ENCODE assay signal across 24 cellular contexts in the genomic region with DNA sequence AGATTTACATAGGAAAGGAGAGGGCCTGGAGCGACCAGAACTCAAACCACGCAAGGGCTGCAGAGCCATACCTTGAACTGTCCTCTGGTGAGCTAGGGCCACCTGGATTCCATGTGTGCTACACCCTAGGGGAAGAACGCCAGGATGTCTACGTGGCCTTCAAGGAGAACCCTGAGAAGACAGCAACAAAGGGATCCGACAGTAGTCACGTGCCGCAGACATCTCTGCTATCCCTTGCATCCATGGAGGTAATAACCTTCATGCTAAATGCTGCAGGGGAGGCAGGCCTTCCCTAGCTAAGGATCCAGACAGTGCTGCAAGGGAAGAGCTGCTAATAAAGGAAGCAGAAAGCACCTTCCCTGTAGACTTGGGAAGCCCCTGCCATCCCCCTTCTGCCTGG. TPM values are rescaled to one million over a fixed set of nuclear protein-coding genes. Genes with fewer than 3 reads are reported as not detected.
DNase-seq lines count a peak whose midpoint lies in the region; ATAC-seq and TF ChIP-seq lines count a peak whose summit lies in the region.
"Had no signal": no experiment of that assay in that cellular context is flagged by ENCODE, and none has a peak within 500 bp of the region (broad histone marks: within the 10 kb centered on the region; RNA-seq: fewer than 3 reads in every experiment).

No MANE protein-coding gene starts in this region.

- no peak for DNase-seq in activated naive CD4-positive, alpha-beta T cell treated with anti-CD3 and anti-CD28 coated beads for 36 hours
- DNase-seq in activated naive CD4-positive, alpha-beta T cell treated with anti-CD3 and anti-CD28 coated beads, Interleukin-2, amount 50 U/mL, for 72 hours (ENCODE audit: low spot score in 2 of 2) = no peak
- DNase-seq in T-cell (no peak), glutamatergic neuron (peak; percentile 7), substantia nigra (lab: John Stamatoyannopoulos, UW) (no peak)
- DNase-seq in stimulated activated CD4-positive, alpha-beta T cell treated with anti-CD3 and anti-CD28 coated beads, Interleukin-12 subunit alpha, Interleukin-12 subunit beta, amount 100 ng/mL, for 4 hours = no peak
- DNase-seq: activated CD4-positive, alpha-beta T cell treated with anti-CD3 and anti-CD28 coated beads for 48 hours; brain microvascular endothelial cell; Calu3; DMS79 treated with DMSO at 0.1 percent for 48 hours; kidney glomerular epithelial cell; NCI-H1694 treated with DMSO at 0.1 percent for 48 hours; NCI-H2171 treated with DMSO at 0.1 percent for 48 hours; NCI-H524 treated with DMSO at 0.1 percent for 48 hours; NK-92 treated with Interleukin-12 subunit alpha and Interleukin-12 subunit beta, amount 100 ng/mL, for 24 hours; PC-9; right lobe of liver had no signal

- H3K4me3 Mint-ChIP-seq in activated naive CD4-positive, alpha-beta T cell treated with anti-CD3 and anti-CD28 coated beads for 36 hours = no peak overlapping the region
- H3K4me3 Mint-ChIP-seq in T-cell = peak overlapping the region in 1 of 3 donors; percentile 14
- no peak overlapping the region for H3K4me3 Mint-ChIP-seq in glutamatergic neuron (ENCODE audit: unreplicated experiment)
- H3K4me3 Mint-ChIP-seq in stimulated activated memory B cell treated with anti-CD40 and anti-IgM and Interleukin-4, amounts not matched to agents 10 μg/mL and 1 μg/mL and 100 μg/mL, for 72 hours = no peak overlapping the region
- H3K4me3 Mint-ChIP-seq in activated T-helper 17 cell treated with anti-CD3 and anti-CD28 coated beads, Interleukin-2, amount 50 U/mL, for 72 hours = no peak overlapping the region
- H3K4me3 Mint-ChIP-seq: B cell; stimulated activated naive CD8-positive, alpha-beta T cell treated with anti-CD3 and anti-CD28 coated beads, Interleukin-15, Interleukin-2, amounts not matched to agents 100 ng/mL and 50 ng/mL, for 24 hours; T-helper 2 cell treated with Interferon-gamma antibody and Interleukin-4, amounts not matched to agents 5 μg/mL and 100 μg/mL, for 36 hours had no signal

- H3K27ac Mint-ChIP-seq in activated naive CD4-positive, alpha-beta T cell treated with anti-CD3 and anti-CD28 coated beads for 36 hours = peak overlapping the region; percentile 1
- H3K27ac Mint-ChIP-seq in activated naive CD4-positive, alpha-beta T cell treated with anti-CD3 and anti-CD28 coated beads, Interleukin-2, amount 50 U/mL, for 72 hours = no peak overlapping the region
- peak overlapping the region; percentile 96 to 97 for H3K27ac Mint-ChIP-seq in T-cell
- H3K27ac Mint-ChIP-seq in glutamatergic neuron (ENCODE audit: unreplicated experiment) = no peak overlapping the region
- peak overlapping the region; percentile 71 for H3K27ac Mint-ChIP-seq in stimulated activated memory B cell treated with anti-CD40 and anti-IgM and Interleukin-4, amounts not matched to agents 10 μg/mL and 1 μg/mL and 100 μg/mL, for 72 hours
- H3K27ac Mint-ChIP-seq in activated T-helper 17 cell treated with anti-CD3 and anti-CD28 coated beads, Interleukin-2, amount 50 U/mL, for 72 hours = no peak overlapping the region
- H3K27ac Mint-ChIP-seq: stimulated activated naive CD8-positive, alpha-beta T cell treated with anti-CD3 and anti-CD28 coated beads, Interleukin-15, Interleukin-2, amounts not matched to agents 100 ng/mL and 50 ng/mL, for 24 hours had no signal

- CTCF ChIA-PET in activated naive CD4-positive, alpha-beta T cell treated with anti-CD3 and anti-CD28 coated beads for 36 hours (lab: Charles Lee) = interaction anchor here (1.3 to 12.8 kb wide), 2 partner anchors 8 to 120 kb away, joined by 3 to 180 read pairs; no protein-coding TSS in a partner anchor
- CTCF ChIA-PET in T-cell (lab: Charles Lee) = interaction anchor here in 1 of 2 donors (0.6 to 3.7 kb wide), 2 partner anchors 11 to 771 kb away, joined by 3 to 18 read pairs; no protein-coding TSS in a partner anchor

- ATAC-seq in activated naive CD4-positive, alpha-beta T cell treated with anti-CD3 and anti-CD28 coated beads, Interleukin-2, amount 50 U/mL, for 72 hours = no peak
- ATAC-seq in T-cell (replicated peaks in 1 of 4) = no peak
- ATAC-seq in stimulated activated memory B cell treated with anti-CD40 and anti-IgM and Interleukin-4, amounts not matched to agents 10 μg/mL and 1 μg/mL and 100 μg/mL, for 72 hours = no peak
- ATAC-seq in activated T-helper 17 cell treated with anti-CD3 and anti-CD28 coated beads, Interleukin-2, amount 50 U/mL, for 72 hours (replicated peaks) = no peak
- ATAC-seq: HepG2, right lobe of liver, Right ventricle myocardium inferior had no signal

- POLR2A ChIA-PET in T-cell (lab: Charles Lee) = no interaction called here

- H3K9me3 Mint-ChIP-seq in activated naive CD4-positive, alpha-beta T cell treated with anti-CD3 and anti-CD28 coated beads for 36 hours = no peaks in the 10 kb centered on the region
- no peaks in the 10 kb centered on the region for H3K9me3 Mint-ChIP-seq in activated naive CD4-positive, alpha-beta T cell treated with anti-CD3 and anti-CD28 coated beads, Interleukin-2, amount 50 U/mL, for 72 hours
- H3K9me3 Mint-ChIP-seq in T-cell = no peaks in the 10 kb centered on the region
- peaks cover 23% of the 10 kb centered on the region for H3K9me3 Mint-ChIP-seq in glutamatergic neuron (ENCODE audit: unreplicated experiment)
- no peaks in the 10 kb centered on the region for H3K9me3 Mint-ChIP-seq in stimulated activated memory B cell treated with anti-CD40 and anti-IgM and Interleukin-4, amounts not matched to agents 10 μg/mL and 1 μg/mL and 100 μg/mL, for 72 hours
- H3K9me3 Mint-ChIP-seq in activated T-helper 17 cell treated with anti-CD3 and anti-CD28 coated beads, Interleukin-2, amount 50 U/mL, for 72 hours = no peaks in the 10 kb centered on the region
- H3K9me3 Mint-ChIP-seq: stimulated activated naive CD8-positive, alpha-beta T cell treated with anti-CD3 and anti-CD28 coated beads, Interleukin-15, Interleukin-2, amounts not matched to agents 100 ng/mL and 50 ng/mL, for 24 hours; T-helper 2 cell treated with Interferon-gamma antibody and Interleukin-4, amounts not matched to agents 5 μg/mL and 100 μg/mL, for 36 hours had no signal

- no peak overlapping the region for H3K27ac ChIP-seq in substantia nigra (ENCODE audit: low read depth, low read length, poor library complexity, severe bottlenecking)
- H3K27ac ChIP-seq: brain microvascular endothelial cell, PC-9, right lobe of liver had no signal

- no peak for TF ChIP-seq CTCF in glutamatergic neuron (IDR thresholded peaks at IDR 0.05; ENCODE audit: partially characterized antibody, unreplicated experiment)

- intact Hi-C loops in activated naive CD4-positive, alpha-beta T cell treated with anti-CD3 and anti-CD28 coated beads for 36 hours (cut with micrococcal nuclease) = no loop called here

- peaks cover 82% of the 10 kb centered on the region for H3K4me1 Mint-ChIP-seq in activated naive CD4-positive, alpha-beta T cell treated with anti-CD3 and anti-CD28 coated beads for 36 hours (ENCODE audit: low read depth)
- H3K4me1 Mint-ChIP-seq in T-cell (peaks cover 85 to 90% (median 88%) of the 10 kb centered on the region in 3 donors), glutamatergic neuron (ENCODE audit: low read depth, unreplicated experiment) (peaks cover 51% of the 10 kb centered on the region)
- H3K4me1 Mint-ChIP-seq in stimulated activated memory B cell treated with anti-CD40 and anti-IgM and Interleukin-4, amounts not matched to agents 10 μg/mL and 1 μg/mL and 100 μg/mL, for 72 hours = peaks cover 60% of the 10 kb centered on the region
- peaks cover 40% of the 10 kb centered on the region for H3K4me1 Mint-ChIP-seq in activated T-helper 17 cell treated with anti-CD3 and anti-CD28 coated beads, Interleukin-2, amount 50 U/mL, for 72 hours

- H3K27me3 Mint-ChIP-seq in activated naive CD4-positive, alpha-beta T cell treated with anti-CD3 and anti-CD28 coated beads for 36 hours (ENCODE audit: low read depth) = no peaks in the 10 kb centered on the region
- H3K27me3 Mint-ChIP-seq in T-cell (no peaks in the 10 kb centered on the region), glutamatergic neuron (ENCODE audit: unreplicated experiment) (peaks cover 16% of the 10 kb centered on the region)
- H3K27me3 Mint-ChIP-seq in stimulated activated memory B cell treated with anti-CD40 and anti-IgM and Interleukin-4, amounts not matched to agents 10 μg/mL and 1 μg/mL and 100 μg/mL, for 72 hours = no peaks in the 10 kb centered on the region
- no peaks in the 10 kb centered on the region for H3K27me3 Mint-ChIP-seq in activated T-helper 17 cell treated with anti-CD3 and anti-CD28 coated beads, Interleukin-2, amount 50 U/mL, for 72 hours
- H3K27me3 Mint-ChIP-seq: B cell; stimulated activated naive CD8-positive, alpha-beta T cell treated with anti-CD3 and anti-CD28 coated beads, Interleukin-15, Interleukin-2, amounts not matched to agents 100 ng/mL and 50 ng/mL, for 24 hours had no signal

- H3K36me3 Mint-ChIP-seq in activated naive CD4-positive, alpha-beta T cell treated with anti-CD3 and anti-CD28 coated beads for 36 hours (ENCODE audit: low read depth) = peaks cover 3% of the 10 kb centered on the region
- peaks cover 0 to 4% of the 10 kb centered on the region in 2 donors for H3K36me3 Mint-ChIP-seq in activated naive CD4-positive, alpha-beta T cell treated with anti-CD3 and anti-CD28 coated beads, Interleukin-2, amount 50 U/mL, for 72 hours
- H3K36me3 Mint-ChIP-seq in T-cell (peaks cover 3% of the 10 kb centered on the region), glutamatergic neuron (ENCODE audit: unreplicated experiment) (no peaks in the 10 kb centered on the region)
- no peaks in the 10 kb centered on the region for H3K36me3 Mint-ChIP-seq in stimulated activated memory B cell treated with anti-CD40 and anti-IgM and Interleukin-4, amounts not matched to agents 10 μg/mL and 1 μg/mL and 100 μg/mL, for 72 hours
- peaks cover 5% of the 10 kb centered on the region for H3K36me3 Mint-ChIP-seq in activated T-helper 17 cell treated with anti-CD3 and anti-CD28 coated beads, Interleukin-2, amount 50 U/mL, for 72 hours (ENCODE audit: low read depth)

RNA-seq across cellular contexts. Expression of gene NOL4L, which starts 52.9 kb away (rescaled TPM):
- 10 to 100 TPM; 24.8 to 29.2 TPM for total RNA-seq in activated naive CD4-positive, alpha-beta T cell treated with anti-CD3 and anti-CD28 coated beads for 36 hours
- 10 to 100 TPM; 21.2 to 30.7 TPM for total RNA-seq in activated naive CD4-positive, alpha-beta T cell treated with anti-CD3 and anti-CD28 coated beads, Interleukin-2, amount 50 U/mL, for 72 hours
- total RNA-seq in T-cell = 10 to 100 TPM; 63.5 to 88.8 (median 74.4) TPM
- 106 TPM for total RNA-seq in glutamatergic neuron (ENCODE audit: unreplicated experiment)
- total RNA-seq in activated T-helper 17 cell treated with anti-CD3 and anti-CD28 coated beads, Interleukin-2, amount 50 U/mL, for 72 hours = 10 to 100 TPM in 1 of 2 donors, 1 to 10 TPM in 1; 9.9 to 28.5 TPM

Comparison
In these comparisons a context has a peak if more than half of its experiments do, and no peak if none do; other contexts are left out.
1. H3K27ac Mint-ChIP-seq: peak in activated naive CD4-positive, alpha-beta T cell treated with anti-CD3 and anti-CD28 coated beads for 36 hours (single experiment), T-cell (2 of 2) and stimulated activated memory B cell treated with anti-CD40 and anti-IgM and Interleukin-4, amounts not matched to agents 10 μg/mL and 1 μg/mL and 100 μg/mL, for 72 hours (single experiment); none in activated naive CD4-positive, alpha-beta T cell treated with anti-CD3 and anti-CD28 coated beads, Interleukin-2, amount 50 U/mL, for 72 hours (0 of 2), glutamatergic neuron (single experiment) and activated T-helper 17 cell treated with anti-CD3 and anti-CD28 coated beads, Interleukin-2, amount 50 U/mL, for 72 hours (single experiment).